Comparison of ENCODE assay signal across 21 cellular contexts in the genomic region with DNA sequence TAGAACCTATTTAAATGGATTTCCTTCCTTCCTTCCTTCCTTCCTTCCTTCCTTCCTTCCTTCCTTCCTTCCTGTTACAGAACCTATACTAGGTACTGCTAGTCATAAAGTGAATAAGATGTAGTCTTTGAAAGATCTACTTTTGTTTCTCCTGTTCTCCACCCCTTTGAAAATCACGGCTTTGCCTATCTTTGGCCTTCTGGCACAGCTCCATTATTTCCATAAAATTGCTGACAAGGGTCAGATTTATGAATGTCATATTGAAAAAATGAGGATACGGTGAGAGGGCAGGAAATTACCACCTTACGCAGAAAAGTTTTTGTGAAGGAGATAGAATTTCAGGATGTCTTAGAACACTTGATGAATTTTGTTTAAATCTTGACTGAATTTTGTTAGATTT. TPM values are rescaled to one million over a fixed set of nuclear protein-coding genes. Genes with fewer than 3 reads are reported as not detected.
DNase-seq lines count a peak whose midpoint lies in the region; ATAC-seq, FAIRE-seq and TF ChIP-seq lines count a peak whose summit lies in the region.
"Had no signal": no experiment of that assay in that cellular context is flagged by ENCODE, and none has a peak within 500 bp of the region (broad histone marks: within the 10 kb centered on the region; RNA-seq: fewer than 3 reads in every experiment).

No MANE protein-coding gene starts in this region.

- CTCF ChIA-PET in HepG2 (lab: Yijun Ruan, JAX; ENCODE audit: low intra/inter-chr PET ratio, low total read pairs) = no interaction called here

- no peaks in the 10 kb centered on the region for H4K20me1 ChIP-seq in HepG2 (ENCODE audit: insufficient read depth, low read length)

- H3K27me3 ChIP-seq in HepG2 (ENCODE audit: control insufficient read depth in 1 of 2, insufficient read depth in 2 of 2, low read length in 2 of 2) (no peaks in the 10 kb centered on the region), right lobe of liver (no peaks in the 10 kb centered on the region)

- intact Hi-C loops in HepG2 (cut with micrococcal nuclease; ENCODE audit: unreplicated experiment) = loop anchor here (5.0 kb wide), 1 partner anchor 441 kb away; no protein-coding TSS in a partner anchor
- intact Hi-C loops in right lobe of liver (cut with DNase I) = no loop called here

- TF ChIP-seq EP300 in HepG2 (IDR thresholded peaks at IDR 0.05; ENCODE audit: low read depth in 2 of 2, low read length in 2 of 2) (no peak), HepG2 (CRISPR knock-in tag; IDR thresholded peaks at IDR 0.05; ENCODE audit: borderline replicate concordance) (no peak)

- H3K27me3 Mint-ChIP-seq in endothelial cell (ENCODE audit: unreplicated experiment) = peaks cover 2% of the 10 kb centered on the region

- no peak overlapping the region for H3K4me3 ChIP-seq in HepG2 (replicated peaks in 1 of 3; ENCODE audit: insufficient read depth in 1 of 3, low read depth in 2 of 3, low read length in 3 of 3)
- no peak overlapping the region for H3K4me3 ChIP-seq in right lobe of liver
- H3K4me3 ChIP-seq: HAP-1 had no signal

- ATAC-seq in HepG2 (no peak), right lobe of liver (no peak)

- no peaks in the 10 kb centered on the region for H3K79me2 ChIP-seq in HepG2 (ENCODE audit: insufficient read depth, low read length)

- no peak overlapping the region for H3K9ac ChIP-seq in HepG2 (ENCODE audit: insufficient read depth, low read depth, low read length)

- no peak for TF ChIP-seq POLR2A in HepG2 (IDR thresholded peaks at IDR 0.05; ENCODE audit: insufficient read depth in 1 of 2, low read depth in 2 of 2, low read length in 2 of 2)
- TF ChIP-seq POLR2A in right lobe of liver (IDR thresholded peaks at IDR 0.05) = no peak

- H3K4me1 Mint-ChIP-seq in endothelial cell (ENCODE audit: unreplicated experiment) = no peaks in the 10 kb centered on the region
- H3K4me1 Mint-ChIP-seq: CD4-positive, alpha-beta memory T cell had no signal

- no peaks in the 10 kb centered on the region for H3K36me3 Mint-ChIP-seq in endothelial cell (ENCODE audit: low read depth, unreplicated experiment)
- H3K36me3 Mint-ChIP-seq: CD4-positive, alpha-beta memory T cell had no signal

- H3K9me3 ChIP-seq in HepG2 (ENCODE audit: low read length) (no peaks in the 10 kb centered on the region), right lobe of liver (no peaks in the 10 kb centered on the region)
- H3K9me3 ChIP-seq: Caco-2, HAP-1 had no signal

- POLR2A ChIA-PET in HepG2 (lab: Yijun Ruan, JAX) = no interaction called here

- no TSS peak for BruUV-seq in HepG2 (replicated peaks; lab: Mats Ljungman, UMichigan)

- H3K36me3 ChIP-seq in HepG2 (replicated peaks in 1 of 2; ENCODE audit: control insufficient read depth in 1 of 2, insufficient read depth in 2 of 2, low read length in 2 of 2) = no peaks in the 10 kb centered on the region
- H3K36me3 ChIP-seq in right lobe of liver = no peaks in the 10 kb centered on the region
- H3K36me3 ChIP-seq: HAP-1 had no signal

- no peaks in the 10 kb centered on the region for H3K4me1 ChIP-seq in HepG2 (ENCODE audit: insufficient read depth, low read length)
- peaks cover 0 to 12% (median 0%) of the 10 kb centered on the region in 4 donors for H3K4me1 ChIP-seq in right lobe of liver
- H3K4me1 ChIP-seq: Caco-2, HAP-1 had no signal

- in situ Hi-C loops in HepG2 (cut with HindIII; ENCODE audit: extremely low pct_ligation_motif_present, low pct_unique_long_range_greater_than_20kb) = loop anchor here (5.0 kb wide), 1 partner anchor 496 kb away; no protein-coding TSS in a partner anchor

- H3K27ac Mint-ChIP-seq in endothelial cell (ENCODE audit: unreplicated experiment) = peak overlapping the region; percentile 24
- H3K27ac Mint-ChIP-seq: CD4-positive, alpha-beta memory T cell; HFFc6 had no signal

- no peak overlapping the region for H3K4me2 ChIP-seq in HepG2 (ENCODE audit: low read depth, low read length)

- TF ChIP-seq CTCF in HepG2 (CRISPR knock-in tag; IDR thresholded peaks at IDR 0.05) (no peak), right lobe of liver (IDR thresholded peaks at IDR 0.05) (no peak), endothelial cell (IDR thresholded peaks at IDR 0.05; ENCODE audit: unreplicated experiment) (no peak)

- H3K27ac ChIP-seq in HepG2 (ENCODE audit: extremely low read length, insufficient read depth, low read length) = no peak overlapping the region
- H3K27ac ChIP-seq in right lobe of liver = no peak overlapping the region
- H3K27ac ChIP-seq: 22Rv1 had no signal

- H2AFZ ChIP-seq in HepG2 (ENCODE audit: low read length) = no peak overlapping the region

- no peaks in the 10 kb centered on the region for H3K9me3 Mint-ChIP-seq in endothelial cell (ENCODE audit: unreplicated experiment)
- H3K9me3 Mint-ChIP-seq: HFFc6 had no signal

- no peak for TF ChIP-seq RAD21 in HepG2 (CRISPR knock-in tag; IDR thresholded peaks at IDR 0.05)

- DNase-seq in HepG2 (ENCODE audit: low spot score) (no peak), right lobe of liver (no peak), NCI-H69 (lab: John Stamatoyannopoulos, UW) (peak; percentile 3), endothelial cell (ENCODE audit: low spot score) (no peak), germinal center (ENCODE audit: low spot score) (no peak)
- no peak for DNase-seq in activated CD4-positive, alpha-beta T cell treated with anti-CD3 and anti-CD28 coated beads for 48 hours
- DNase-seq: C1 segment of cervical spinal cord; Caco-2; CD4-positive, alpha-beta memory T cell; DMS 273 treated with DMSO at 0.1 percent for 48 hours; DMS79; EL; GDM1; GOT3; HFFc6 had no signal

- FAIRE-seq in HepG2 (lab: Jason Lieb, UNC) = no peak
- FAIRE-seq: A204.1, GM12891, GM18507, H54 had no signal

- WGBS in HepG2 (ENCODE audit: low lambda C conversion rate) = 27% methylated on average over 3 of the region's 3 CpGs
- 56% methylated on average over 3 of the region's 3 CpGs for WGBS in right lobe of liver (ENCODE audit: insufficient coverage, low coverage, low lambda C conversion rate, missing lambda C conversion rate)

- no peak overlapping the region for H3K4me3 Mint-ChIP-seq in endothelial cell (ENCODE audit: unreplicated experiment)
- H3K4me3 Mint-ChIP-seq: CD4-positive, alpha-beta memory T cell; HFFc6 had no signal

TF ChIP-seq in HepG2, 621 proteins besides CTCF, POLR2A, EP300 and RAD21:
- TF ChIP-seq MAFK (conservative IDR thresholded peaks at IDR 0.05 in 1 of 2, IDR thresholded peaks at IDR 0.05 in 1 of 2; ENCODE audit: low read length in 2 of 2) (peak; percentile 58 to 73; a peak in 3 of 4 replicates), ZNF547 (CRISPR knock-in tag; IDR thresholded peaks at IDR 0.05) (no peak), MAFF (IDR thresholded peaks at IDR 0.05; ENCODE audit: low read depth, low read length) (peak; percentile 51), CBFB (CRISPR knock-in tag; IDR thresholded peaks at IDR 0.05) (no peak), ZNF441 (CRISPR knock-in tag; IDR thresholded peaks at IDR 0.05; ENCODE audit: borderline replicate concordance) (no peak), ZNF224 (CRISPR knock-in tag; IDR thresholded peaks at IDR 0.05) (no peak)
- TF ChIP-seq, protein P1, sequence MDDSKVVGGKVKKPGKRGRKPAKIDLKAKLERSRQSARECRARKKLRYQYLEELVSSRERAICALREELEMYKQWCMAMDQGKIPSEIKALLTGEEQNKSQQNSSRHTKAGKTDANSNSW (CRISPR knock-in tag; IDR thresholded peaks at IDR 0.05; ENCODE audit: borderline replicate concordance) = no peak

RNA-seq across cellular contexts. Expression of a gene that starts 18.1 kb away (rescaled TPM):
- total RNA-seq in HepG2 (2016; rRNA removed; fragmentation: Illumina TruSeq; extraction: Trizol) (not detected in 2 replicates), right lobe of liver (1 to 10 TPM; 4.7 to 7.5 (median 5.7) TPM), endothelial cell (ENCODE audit: unreplicated experiment) (22.2 TPM)
- total RNA-seq in HepG2 (2016; cell fraction: cytosol; rRNA removed; fragmentation: Illumina TruSeq; extraction: Trizol; ENCODE audit: low read depth) = not detected in 2 replicates
- total RNA-seq in HepG2 (2016; cell fraction: insoluble cytoplasmic fraction; rRNA removed; fragmentation: Illumina TruSeq; extraction: Trizol) = not detected in 2 replicates
- not detected in 2 replicates for total RNA-seq in HepG2 (2016; cell fraction: membrane; rRNA removed; fragmentation: Illumina TruSeq; extraction: Trizol)
- total RNA-seq in HepG2 (2016; cell fraction: nucleus; rRNA removed; fragmentation: Illumina TruSeq; extraction: Trizol) = 0.03 TPM in 1 of 2 replicates, not detected in the other
- polyA plus RNA-seq in HepG2 (2011; rRNA removed) = 0.03 and 0.10 TPM in 2 replicates
- under 0.01 TPM in 1 of 2 replicates, not detected in the other for polyA plus RNA-seq in HepG2 (2011; cell fraction: cytosol; rRNA removed)
- polyA plus RNA-seq in HepG2 (2011; cell fraction: nucleus; rRNA removed) = 0.02 and 0.24 TPM in 2 replicates
- not detected in 2 replicates for polyA plus RNA-seq in HepG2 (2012)
- polyA plus RNA-seq in HepG2 (2016; cell fraction: cytosol; fragmentation: Illumina TruSeq; extraction: Trizol; ENCODE audit: low read depth) = not detected in 2 replicates
- polyA plus RNA-seq in HepG2 (2016; cell fraction: insoluble cytoplasmic fraction; fragmentation: Illumina TruSeq; extraction: Trizol; ENCODE audit: low read depth) = not detected in 2 replicates
- polyA plus RNA-seq in HepG2 (2016; cell fraction: membrane; fragmentation: Illumina TruSeq; extraction: Trizol; ENCODE audit: low read depth) = not detected in 2 replicates
- not detected in 2 replicates for polyA plus RNA-seq in HepG2 (2016; cell fraction: nucleus; fragmentation: Illumina TruSeq; extraction: Trizol; ENCODE audit: insufficient read depth, low read depth)
- 0.02 and 3.1 TPM in 2 replicates for polyA minus RNA-seq in HepG2 (2011; rRNA and poly(A)+ RNA removed; ENCODE audit: low replicate concordance)
- not detected in 2 replicates for polyA minus RNA-seq in HepG2 (2011; cell fraction: cytosol; rRNA and poly(A)+ RNA removed)
- polyA minus RNA-seq in HepG2 (2011; cell fraction: nucleus; rRNA and poly(A)+ RNA removed) = 0.12 and 0.13 TPM in 2 replicates
- polyA plus RNA-seq: CD4-positive, alpha-beta memory T cell had no signal
